ENCODE assay signal across 28 cellular contexts in genomic region chr19:30455881-30456280, GRCh38.
"Had no signal": no experiment of that assay in that cellular context is flagged by ENCODE, and none has a peak within 500 bp of the region (broad histone marks: within the 10 kb centered on the region; RNA-seq: fewer than 3 reads in every experiment).

No MANE protein-coding gene starts in this region.

- H3K9me3 ChIP-seq: colonic mucosa, esophagus squamous epithelium, gastrocnemius medialis, heart left ventricle had no signal

- FAIRE-seq: colon, endometrium, endothelial cell of umbilical vein, frontal cortex had no signal

- H3K36me3 ChIP-seq: colonic mucosa, esophagus muscularis mucosa, esophagus squamous epithelium, gastrocnemius medialis, gastroesophageal sphincter, heart left ventricle, heart right ventricle had no signal

- H3K27me3 ChIP-seq: colonic mucosa, esophagus squamous epithelium, foreskin keratinocyte, heart left ventricle had no signal

- H3K4me3 ChIP-seq: colonic mucosa, coronary artery, dorsolateral prefrontal cortex, esophagus muscularis mucosa, esophagus squamous epithelium, gastrocnemius medialis, gastroesophageal sphincter, heart left ventricle, heart right ventricle had no signal

- H3K4me1 ChIP-seq: colonic mucosa, foreskin keratinocyte, gastrocnemius medialis, gastroesophageal sphincter had no signal

- ATAC-seq: effector memory CD8-positive, alpha-beta T cell; esophagus mucosa; foreskin keratinocyte; gastrocnemius medialis; gastroesophageal sphincter; heart left ventricle; heart right ventricle had no signal

- DNase-seq: colonic mucosa; cortex of kidney; dermis blood vessel endothelial cell; dorsolateral prefrontal cortex; effector CD4-positive, alpha-beta T cell; effector CD8-positive, alpha-beta T cell; effector memory CD4-positive, alpha-beta T cell; effector memory CD8-positive, alpha-beta T cell; endodermal cell; erythroblast; esophagus squamous epithelium; foreskin fibroblast; foreskin keratinocyte; foreskin melanocyte; gastrocnemius medialis; glutamatergic neuron; head of caudate nucleus; heart left ventricle; heart right ventricle had no signal

- H3K27ac ChIP-seq: colonic mucosa, coronary artery, epithelial cell of prostate, esophagus muscularis mucosa, esophagus squamous epithelium, foreskin keratinocyte, gastrocnemius medialis, gastroesophageal sphincter, heart left ventricle, heart right ventricle had no signal
